8 cellular contexts compared by ENCODE assay signal in the genomic region with DNA sequence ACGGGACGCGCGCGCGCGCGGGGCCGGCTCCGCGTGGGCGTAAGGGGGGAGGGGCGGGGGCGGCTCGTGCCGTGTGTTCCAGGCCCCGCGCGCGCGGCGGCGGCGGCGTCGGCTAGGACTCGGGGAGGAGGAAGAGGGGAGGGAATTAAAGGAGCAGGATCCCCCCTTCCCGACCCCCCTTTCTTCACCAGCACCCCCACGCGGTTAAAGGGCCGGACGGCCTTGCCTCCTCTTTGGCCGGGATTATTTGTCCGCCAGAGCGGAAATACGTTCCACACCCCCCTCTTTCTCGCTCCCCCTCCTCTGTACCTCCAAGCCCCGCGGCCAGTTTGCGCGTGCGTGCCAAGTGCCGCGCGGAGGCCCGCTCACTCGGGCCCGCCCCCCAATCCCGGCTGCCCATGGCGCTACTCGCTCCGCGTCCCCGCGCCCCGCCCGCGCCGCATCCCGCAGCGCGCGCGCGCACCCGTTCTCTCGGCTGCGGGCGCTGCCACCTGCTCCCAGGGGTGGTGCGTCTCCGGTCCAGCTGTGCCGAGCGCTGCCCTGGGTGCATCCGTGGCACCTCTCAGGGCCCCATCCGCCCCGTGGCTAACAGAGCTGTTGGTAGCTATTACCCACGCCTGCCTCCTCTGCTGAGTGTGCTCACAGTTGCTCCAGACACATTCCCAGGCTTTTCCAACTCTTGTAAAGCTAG. TPM values are rescaled to one million over a fixed set of nuclear protein-coding genes. Genes with fewer than 3 reads are reported as not detected.
DNase-seq lines count a peak whose midpoint lies in the region; ATAC-seq and TF ChIP-seq lines count a peak whose summit lies in the region.

A gene with protein sequence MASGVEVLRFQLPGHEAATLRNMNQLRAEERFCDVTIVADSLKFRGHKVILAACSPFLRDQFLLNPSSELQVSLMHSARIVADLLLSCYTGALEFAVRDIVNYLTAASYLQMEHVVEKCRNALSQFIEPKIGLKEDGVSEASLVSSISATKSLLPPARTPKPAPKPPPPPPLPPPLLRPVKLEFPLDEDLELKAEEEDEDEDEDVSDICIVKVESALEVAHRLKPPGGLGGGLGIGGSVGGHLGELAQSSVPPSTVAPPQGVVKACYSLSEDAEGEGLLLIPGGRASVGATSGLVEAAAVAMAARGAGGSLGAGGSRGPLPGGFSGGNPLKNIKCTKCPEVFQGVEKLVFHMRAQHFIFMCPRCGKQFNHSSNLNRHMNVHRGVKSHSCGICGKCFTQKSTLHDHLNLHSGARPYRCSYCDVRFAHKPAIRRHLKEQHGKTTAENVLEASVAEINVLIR (minus strand): TSS at position 134 of the 691 bp plus-strand sequence. CDS start 781 bp downstream, outside the sequence.

- ATAC-seq in GM18505 (IDR thresholded peaks at IDR 0.05; ENCODE audit: unreplicated experiment): peak; percentile 42
- peak; percentile 56 for ATAC-seq in HG03521 (IDR thresholded peaks at IDR 0.05; ENCODE audit: unreplicated experiment)
- ATAC-seq in left lobe of liver: peak; percentile 75
- ATAC-seq in GM19455 (IDR thresholded peaks at IDR 0.05; ENCODE audit: unreplicated experiment): no peak

- TF ChIP-seq POLR2A in GM18505 (IDR thresholded peaks at IDR 0.05; ENCODE audit: borderline replicate concordance, extremely low read depth, insufficient read depth, insufficient read length): peak; percentile 61

- DNase-seq in NCI-H69 (lab: John Stamatoyannopoulos, UW) (peak; percentile 99), dedifferentiated amniotic fluid mesenchymal stem cell (ENCODE audit: extremely low spot score) (peak; percentile 96), left lobe of liver (ENCODE audit: low spot score) (peak; percentile 92)
- peak; percentile 68 to 84 for DNase-seq in activated CD4-positive, alpha-beta T cell treated with anti-CD3 and anti-CD28 coated beads, Interleukin-2, amount 50 U/mL, for 24 hours (ENCODE audit: low read depth in 1 of 2, low spot score in 1 of 2)
- DNase-seq in stimulated activated CD4-positive, alpha-beta T cell treated with anti-CD3 and anti-CD28 coated beads, Interleukin-1b, Interleukin-23, amount 100 ng/mL, for 4 hours (ENCODE audit: low read depth in 2 of 2): peak; percentile 76 to 81

RNA-seq across cellular contexts. Expression of the gene that starts here (rescaled TPM):
- total RNA-seq in left lobe of liver: 0.86 TPM

Comparison
In these comparisons a context has a peak if more than half of its experiments do, and no peak if none do; other contexts are left out.
1. Peak in DNase-seq and ATAC-seq in left lobe of liver; RNA of the gene not detected or under 1 TPM.